Comparison of ENCODE assay signal across 10 cellular contexts in genomic region chr17:76732734-76733617, GRCh38. TPM values are rescaled to one million over a fixed set of nuclear protein-coding genes. Genes with fewer than 3 reads are reported as not detected.
DNase-seq lines count a peak whose midpoint lies in the region; ATAC-seq and TF ChIP-seq lines count a peak whose summit lies in the region.
"Had no signal": no experiment of that assay in that cellular context is flagged by ENCODE, and none has a peak within 500 bp of the region (broad histone marks: within the 10 kb centered on the region; RNA-seq: fewer than 3 reads in every experiment).

No MANE protein-coding gene starts in this region.

- TF ChIP-seq CTCF in DND-41 (IDR thresholded peaks at IDR 0.05; ENCODE audit: borderline replicate concordance, extremely low read depth, low read length, poor library complexity, severe bottlenecking), result no peak
- TF ChIP-seq CTCF in nephron progenitor cell (IDR thresholded peaks at IDR 0.05), result no peak

- H3K79me2 ChIP-seq in DND-41 (ENCODE audit: insufficient read depth, low read length), result peaks cover 89% of the 10 kb centered on the region

- no peaks in the 10 kb centered on the region for H3K9me3 Mint-ChIP-seq in activated naive CD8-positive, alpha-beta T cell treated with anti-CD3 and anti-CD28 coated beads, Interleukin-2, amount 50 U/mL, for 24 hours
- no peaks in the 10 kb centered on the region for H3K9me3 Mint-ChIP-seq in nephron progenitor cell

- H3K27me3 ChIP-seq in DND-41 (ENCODE audit: insufficient read depth, low read length, poor library complexity), result no peaks in the 10 kb centered on the region
- no peaks in the 10 kb centered on the region for H3K27me3 ChIP-seq in HUES64 (ENCODE audit: insufficient read depth, low read length)

- H3K27ac Mint-ChIP-seq in activated naive CD8-positive, alpha-beta T cell treated with anti-CD3 and anti-CD28 coated beads, Interleukin-2, amount 50 U/mL, for 24 hours, result peak overlapping the region; percentile 98
- peak overlapping the region; percentile 87 for H3K27ac Mint-ChIP-seq in nephron progenitor cell

- H3K36me3 ChIP-seq in DND-41 (ENCODE audit: insufficient read depth, low read length) (peaks cover 70% of the 10 kb centered on the region), HUES64 (ENCODE audit: insufficient read depth, low read length) (peaks cover 54% of the 10 kb centered on the region)

- peak overlapping the region; percentile 92 for H3K4me2 ChIP-seq in DND-41 (ENCODE audit: insufficient read depth, low read length)

- H3K4me1 Mint-ChIP-seq in activated naive CD8-positive, alpha-beta T cell treated with anti-CD3 and anti-CD28 coated beads, Interleukin-2, amount 50 U/mL, for 24 hours, result peaks cover 59% of the 10 kb centered on the region
- H3K4me1 Mint-ChIP-seq in nephron progenitor cell, result peaks cover 41% of the 10 kb centered on the region

- peaks cover 63% of the 10 kb centered on the region for H3K36me3 Mint-ChIP-seq in activated naive CD8-positive, alpha-beta T cell treated with anti-CD3 and anti-CD28 coated beads, Interleukin-2, amount 50 U/mL, for 24 hours (ENCODE audit: low read depth)
- peaks cover 59% of the 10 kb centered on the region for H3K36me3 Mint-ChIP-seq in nephron progenitor cell (ENCODE audit: low read depth)

- H3K27me3 Mint-ChIP-seq in activated naive CD8-positive, alpha-beta T cell treated with anti-CD3 and anti-CD28 coated beads, Interleukin-2, amount 50 U/mL, for 24 hours, result no peaks in the 10 kb centered on the region
- peaks cover 3% of the 10 kb centered on the region for H3K27me3 Mint-ChIP-seq in nephron progenitor cell (ENCODE audit: low read depth, poor library complexity)

- DNase-seq in DND-41 (peak; percentile 26), nephron progenitor cell (no peak), GF-D8 (lab: John Stamatoyannopoulos, UW) (no peak)
- DNase-seq in activated naive CD8-positive, alpha-beta T cell treated with anti-CD3 and anti-CD28 coated beads, Interleukin-2, amount 50 U/mL, for 24 hours, result no peak
- DNase-seq: NCI-H2029 had no signal

- H3K9me3 ChIP-seq in DND-41 (ENCODE audit: insufficient read depth, low read length, severe bottlenecking) (no peaks in the 10 kb centered on the region), HUES64 (ENCODE audit: insufficient read depth, low read depth, low read length) (no peaks in the 10 kb centered on the region)

- ATAC-seq in DND-41 (ENCODE audit: insufficient read depth, low read depth) (no peak), HG03095 (IDR thresholded peaks at IDR 0.05; ENCODE audit: unreplicated experiment) (no peak), GM19455 (IDR thresholded peaks at IDR 0.05; ENCODE audit: unreplicated experiment) (no peak), HG03342 (IDR thresholded peaks at IDR 0.05; ENCODE audit: unreplicated experiment) (no peak)
- no peak for ATAC-seq in activated naive CD8-positive, alpha-beta T cell treated with anti-CD3 and anti-CD28 coated beads, Interleukin-2, amount 50 U/mL, for 24 hours
- ATAC-seq: left lobe of liver had no signal

- H3K4me3 Mint-ChIP-seq in activated naive CD8-positive, alpha-beta T cell treated with anti-CD3 and anti-CD28 coated beads, Interleukin-2, amount 50 U/mL, for 24 hours, result peak overlapping the region; percentile 98
- H3K4me3 Mint-ChIP-seq in nephron progenitor cell, result peak overlapping the region; percentile 99

- H3K4me1 ChIP-seq in DND-41 (ENCODE audit: insufficient read depth, low read length) (peaks cover 56% of the 10 kb centered on the region), HUES64 (ENCODE audit: insufficient read depth, low read length) (peaks cover 10% of the 10 kb centered on the region)

- peaks cover 47% of the 10 kb centered on the region for H4K20me1 ChIP-seq in DND-41 (ENCODE audit: insufficient read depth, low read length)

- H3K9ac ChIP-seq in DND-41 (ENCODE audit: low read depth, low read length), result peak overlapping the region; percentile 100; the same call in 1 of the 2 replicates
- no peak overlapping the region for H3K9ac ChIP-seq in HUES64 (ENCODE audit: low read depth, low read length)

- H2AFZ ChIP-seq in DND-41 (ENCODE audit: low read depth, low read length), result no peak overlapping the region

- H3K27ac ChIP-seq in DND-41 (ENCODE audit: low read length) (peak overlapping the region; percentile 100; the same call in 1 of the 2 replicates), HUES64 (ENCODE audit: low read depth, low read length) (no peak overlapping the region)

- 96% methylated on average over 2 of the region's 3 CpGs for WGBS in HUES64

- H3K4me3 ChIP-seq in DND-41 (ENCODE audit: low read depth in 1 of 2, low read length in 2 of 2) (peak overlapping the region in 1 of 2 experiments; percentile 69; a peak in 2 of 4 replicates), HUES64 (ENCODE audit: low read length) (peak overlapping the region; percentile 97; the same call in 1 of the 2 replicates)

RNA-seq across cellular contexts. Expression of gene SRSF2, which starts 4.2 kb away (rescaled TPM):
- polyA plus RNA-seq in HUES64 (2013, experiment 1 of 2), result 413 TPM
- polyA plus RNA-seq in HUES64 (2013, experiment 2 of 2), result 341 TPM

RNA-seq across cellular contexts. Expression of gene MFSD11, which starts 4.9 kb away (rescaled TPM):
- 14.2 TPM for polyA plus RNA-seq in HUES64 (2013, experiment 1 of 2)
- polyA plus RNA-seq in HUES64 (2013, experiment 2 of 2), result 13.1 TPM

RNA-seq across cellular contexts. Expression of gene METTL23, which starts 6.3 kb away (rescaled TPM):
- 23.4 TPM for polyA plus RNA-seq in HUES64 (2013, experiment 1 of 2)
- 31.4 TPM for polyA plus RNA-seq in HUES64 (2013, experiment 2 of 2)

RNA-seq across cellular contexts. Expression of gene JMJD6, which starts 6.6 kb away (rescaled TPM):
- 11.5 TPM for polyA plus RNA-seq in HUES64 (2013, experiment 1 of 2)
- 10.5 TPM for polyA plus RNA-seq in HUES64 (2013, experiment 2 of 2)

RNA-seq across cellular contexts. Expression of gene MXRA7, which starts 22.2 kb away (rescaled TPM):
- polyA plus RNA-seq in HUES64 (2013, experiment 1 of 2), result 15.6 TPM
- polyA plus RNA-seq in HUES64 (2013, experiment 2 of 2), result 19.8 TPM
